18 cellular contexts compared by ENCODE assay signal in the genomic region with DNA sequence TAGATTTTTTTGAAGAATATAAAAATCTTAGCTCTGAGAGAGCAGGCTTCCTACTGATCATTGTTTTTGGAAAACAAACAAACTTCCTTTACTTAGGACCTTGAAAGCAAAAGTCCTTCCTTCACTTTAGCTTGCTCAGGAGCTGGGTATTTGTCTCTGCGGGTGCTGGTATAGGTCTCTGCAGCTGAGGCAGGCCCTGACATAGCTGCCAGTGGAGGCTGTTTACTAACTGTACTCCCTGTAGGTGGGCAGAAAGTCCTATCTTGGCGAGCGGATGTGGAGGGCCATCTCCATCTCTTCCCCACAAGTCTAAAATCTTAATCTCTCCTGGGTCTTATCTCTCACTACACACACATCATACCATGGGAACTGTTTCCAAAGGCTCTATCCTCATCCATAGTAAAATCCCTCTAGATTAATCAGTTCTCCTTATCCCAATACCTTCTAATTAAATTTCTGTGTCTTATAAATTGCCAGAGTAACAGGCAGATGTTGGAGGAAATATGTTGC. TPM values are rescaled to one million over a fixed set of nuclear protein-coding genes. Genes with fewer than 3 reads are reported as not detected.
DNase-seq lines count a peak whose midpoint lies in the region; ATAC-seq and FAIRE-seq lines count a peak whose summit lies in the region.
"Had no signal": no experiment of that assay in that cellular context is flagged by ENCODE, and none has a peak within 500 bp of the region (broad histone marks: within the 10 kb centered on the region; RNA-seq: fewer than 3 reads in every experiment).

No MANE protein-coding gene starts in this region.

- no peaks in the 10 kb centered on the region for H3K9me3 Mint-ChIP-seq in activated CD4-positive, alpha-beta T cell treated with anti-CD3 and anti-CD28 coated beads for 36 hours (ENCODE audit: low read depth)
- no peaks in the 10 kb centered on the region for H3K9me3 Mint-ChIP-seq in activated T-cell treated with anti-CD3 and anti-CD28 coated beads, Interleukin-2, amount 50 U/mL, for 72 hours
- H3K9me3 Mint-ChIP-seq in naive thymus-derived CD4-positive, alpha-beta T cell: no peaks in the 10 kb centered on the region
- H3K9me3 Mint-ChIP-seq: WTC11 had no signal

- DNase-seq in activated CD4-positive, alpha-beta T cell treated with anti-CD3 and anti-CD28 coated beads for 36 hours: peak; percentile 24
- DNase-seq in activated CD4-positive, alpha-beta T cell treated with anti-CD3 and anti-CD28 coated beads, Interleukin-2, amount 50 U/mL, for 4 hours: no peak
- peak; percentile 8 to 13 for DNase-seq in activated T-cell treated with anti-CD3 and anti-CD28 coated beads, Interleukin-2, amount 50 U/mL, for 72 hours
- no peak for DNase-seq in naive thymus-derived CD4-positive, alpha-beta T cell
- DNase-seq in HPDE6-E6E7 (ENCODE audit: extremely low spot score) (no peak), small intestine (no peak)
- DNase-seq: aorta, C1 segment of cervical spinal cord, DMS79, NCI-H1105 treated with DMSO at 0.1 percent for 48 hours, NCI-H2171 treated with DMSO at 0.1 percent for 48 hours, ovary, SW 1271, transverse colon had no signal

- H3K27me3 ChIP-seq in naive thymus-derived CD4-positive, alpha-beta T cell (ENCODE audit: control insufficient read depth in 2 of 2, insufficient read depth in 2 of 2, low read length in 2 of 2): no peaks in the 10 kb centered on the region
- no peaks in the 10 kb centered on the region for H3K27me3 ChIP-seq in small intestine (ENCODE audit: control insufficient read depth in 2 of 2, insufficient read depth in 2 of 2, low read length in 2 of 2)
- H3K27me3 ChIP-seq: ovary, transverse colon had no signal

- 86 to 93% (median 89%) methylated on average over 3 of the region's 3 CpGs for WGBS in small intestine, 3 donors

- POLR2A ChIA-PET in activated CD4-positive, alpha-beta T cell treated with anti-CD3 and anti-CD28 coated beads for 36 hours (lab: Charles Lee): interaction anchor here (0.6 to 1.4 kb wide), 6 partner anchors 10 to 155 kb away, joined by 3 to 9 read pairs (median 4); partner anchors contain the start of gene TRAPPC6B
- POLR2A ChIA-PET in naive thymus-derived CD4-positive, alpha-beta T cell (lab: Charles Lee): interaction anchor here (0.7 to 1.4 kb wide), 7 partner anchors 9 to 202 kb away, joined by 3 to 9 read pairs (median 4); partner anchors contain the start of gene FBXO33

- no peaks in the 10 kb centered on the region for H3K36me3 ChIP-seq in naive thymus-derived CD4-positive, alpha-beta T cell (ENCODE audit: control insufficient read depth in 2 of 3, insufficient read depth in 3 of 3, low read length in 3 of 3)
- no peaks in the 10 kb centered on the region for H3K36me3 ChIP-seq in small intestine (ENCODE audit: control insufficient read depth in 2 of 2, insufficient read depth in 2 of 2, low read length in 2 of 2)
- H3K36me3 ChIP-seq: ovary, transverse colon had no signal

- peak; percentile 19 for ATAC-seq in activated CD4-positive, alpha-beta T cell treated with anti-CD3 and anti-CD28 coated beads for 36 hours
- ATAC-seq in GM19324 (IDR thresholded peaks at IDR 0.05; ENCODE audit: low FRiP score, unreplicated experiment): peak; percentile 8
- ATAC-seq in activated T-cell treated with anti-CD3 and anti-CD28 coated beads, Interleukin-2, amount 50 U/mL, for 72 hours (replicated peaks in 1 of 2): peak; percentile 25 to 36
- ATAC-seq in naive thymus-derived CD4-positive, alpha-beta T cell: peak; percentile 24
- ATAC-seq in GM18498 (IDR thresholded peaks at IDR 0.05; ENCODE audit: unreplicated experiment): no peak
- ATAC-seq: WTC11 had no signal

- no peak overlapping the region for H3K4me3 ChIP-seq in naive thymus-derived CD4-positive, alpha-beta T cell (ENCODE audit: low read length)
- no peak overlapping the region for H3K4me3 ChIP-seq in small intestine (ENCODE audit: low read depth in 1 of 2, low read length in 2 of 2)
- H3K4me3 ChIP-seq: mucosa of descending colon, ovary, transverse colon had no signal

- no peak overlapping the region for H3K4me3 Mint-ChIP-seq in activated CD4-positive, alpha-beta T cell treated with anti-CD3 and anti-CD28 coated beads for 36 hours
- peak overlapping the region; percentile 54 to 69 for H3K4me3 Mint-ChIP-seq in activated T-cell treated with anti-CD3 and anti-CD28 coated beads, Interleukin-2, amount 50 U/mL, for 72 hours
- H3K4me3 Mint-ChIP-seq in naive thymus-derived CD4-positive, alpha-beta T cell: peak overlapping the region in 1 of 10 donors; percentile 18
- H3K4me3 Mint-ChIP-seq: WTC11 had no signal

- H3K9me3 ChIP-seq in naive thymus-derived CD4-positive, alpha-beta T cell (ENCODE audit: control insufficient read depth in 2 of 3, low read length in 3 of 3): no peaks in the 10 kb centered on the region
- H3K9me3 ChIP-seq in small intestine (ENCODE audit: control insufficient read depth, low read depth): no peaks in the 10 kb centered on the region
- H3K9me3 ChIP-seq: mucosa of descending colon, ovary, transverse colon had no signal

- no peak for FAIRE-seq in small intestine (lab: Jason Lieb, UNC)

- H3K4me1 Mint-ChIP-seq in activated CD4-positive, alpha-beta T cell treated with anti-CD3 and anti-CD28 coated beads for 36 hours: peaks cover 47% of the 10 kb centered on the region
- H3K4me1 Mint-ChIP-seq in activated T-cell treated with anti-CD3 and anti-CD28 coated beads, Interleukin-2, amount 50 U/mL, for 72 hours (ENCODE audit: low read depth): peaks cover 50% of the 10 kb centered on the region
- peaks cover 20 to 53% (median 36%) of the 10 kb centered on the region in 7 donors for H3K4me1 Mint-ChIP-seq in naive thymus-derived CD4-positive, alpha-beta T cell

- intact Hi-C loops in activated CD4-positive, alpha-beta T cell treated with anti-CD3 and anti-CD28 coated beads for 36 hours (cut with DNase I, micrococcal nuclease): loop anchor here (1.0 to 2.0 kb wide), 7 partner anchors 38 to 203 kb away; partner anchors contain the start of genes FBXO33 (in 2 of the 2), PNN (in 2 of the 2), GEMIN2 (in 1 of the 2) and SEC23A (in 1 of the 2)
- intact Hi-C loops in naive thymus-derived CD4-positive, alpha-beta T cell (cut with micrococcal nuclease): loop anchor here (1.0 to 2.0 kb wide), 7 partner anchors 21 to 203 kb away; partner anchors contain the start of genes FBXO33 (in 2 of the 2), PNN (in 2 of the 2), GEMIN2 (in 1 of the 2) and TRAPPC6B (in 1 of the 2)

- H3K36me3 Mint-ChIP-seq in activated CD4-positive, alpha-beta T cell treated with anti-CD3 and anti-CD28 coated beads for 36 hours (ENCODE audit: low read depth): no peaks in the 10 kb centered on the region
- no peaks in the 10 kb centered on the region for H3K36me3 Mint-ChIP-seq in activated T-cell treated with anti-CD3 and anti-CD28 coated beads, Interleukin-2, amount 50 U/mL, for 72 hours (ENCODE audit: insufficient read depth in 2 of 2)
- peaks cover 0 to 8% (median 0%) of the 10 kb centered on the region in 5 donors for H3K36me3 Mint-ChIP-seq in naive thymus-derived CD4-positive, alpha-beta T cell
- H3K36me3 Mint-ChIP-seq: WTC11 had no signal

- CTCF ChIA-PET in activated CD4-positive, alpha-beta T cell treated with anti-CD3 and anti-CD28 coated beads for 36 hours (lab: Charles Lee): interaction anchor here (0.7 to 1.2 kb wide), 3 partner anchors 37 to 205 kb away, joined by 3 to 6 read pairs (median 4); no protein-coding TSS in a partner anchor
- CTCF ChIA-PET in naive thymus-derived CD4-positive, alpha-beta T cell (lab: Charles Lee): no interaction called here

- H3K27ac Mint-ChIP-seq in activated CD4-positive, alpha-beta T cell treated with anti-CD3 and anti-CD28 coated beads for 36 hours: peak overlapping the region; percentile 94
- peak overlapping the region; percentile 99 for H3K27ac Mint-ChIP-seq in activated T-cell treated with anti-CD3 and anti-CD28 coated beads, Interleukin-2, amount 50 U/mL, for 72 hours
- H3K27ac Mint-ChIP-seq in naive thymus-derived CD4-positive, alpha-beta T cell: peak overlapping the region in 6 of 9 donors; percentile 1 to 95 (median 76)

- no peaks in the 10 kb centered on the region for H3K27me3 Mint-ChIP-seq in activated CD4-positive, alpha-beta T cell treated with anti-CD3 and anti-CD28 coated beads for 36 hours
- H3K27me3 Mint-ChIP-seq in activated T-cell treated with anti-CD3 and anti-CD28 coated beads, Interleukin-2, amount 50 U/mL, for 72 hours (ENCODE audit: low read depth): no peaks in the 10 kb centered on the region
- H3K27me3 Mint-ChIP-seq in naive thymus-derived CD4-positive, alpha-beta T cell: no peaks in the 10 kb centered on the region

- peaks cover 19 to 40% of the 10 kb centered on the region in 2 donors for H3K4me1 ChIP-seq in naive thymus-derived CD4-positive, alpha-beta T cell (ENCODE audit: control insufficient read depth in 2 of 2, insufficient read depth in 2 of 2, low read length in 2 of 2)
- peaks cover 0 to 3% of the 10 kb centered on the region in 2 donors for H3K4me1 ChIP-seq in small intestine (ENCODE audit: control insufficient read depth in 2 of 2, insufficient read depth in 1 of 2, low read depth in 1 of 2, low read length in 1 of 2)

- H3K27ac ChIP-seq in naive thymus-derived CD4-positive, alpha-beta T cell (ENCODE audit: low read depth, low read length): no peak overlapping the region
- H3K27ac ChIP-seq in small intestine (ENCODE audit: low read depth in 1 of 2, low read length in 1 of 2): peak overlapping the region in 1 of 2 donors; percentile 29
- H3K27ac ChIP-seq: ovary, transverse colon had no signal

RNA-seq across cellular contexts. Expression of gene MIA2, which starts 4.1 kb away (rescaled TPM):
- 10 to 100 TPM; 18.2 to 22.2 TPM for total RNA-seq in activated CD4-positive, alpha-beta T cell treated with anti-CD3 and anti-CD28 coated beads for 36 hours
- 10 to 100 TPM; 54.5 to 56.7 TPM for total RNA-seq in activated T-cell treated with anti-CD3 and anti-CD28 coated beads, Interleukin-2, amount 50 U/mL, for 72 hours
- 10 to 100 TPM; 18.4 to 29.1 (median 26.1) TPM for total RNA-seq in naive thymus-derived CD4-positive, alpha-beta T cell
- 10 to 100 TPM; 20.5 to 30.6 TPM for polyA plus RNA-seq in naive thymus-derived CD4-positive, alpha-beta T cell
- polyA plus RNA-seq in small intestine: 100 to 1,000 TPM in 2 of 3 donors, 10 to 100 TPM in 1; 55.3 to 264 (median 161) TPM

RNA-seq across cellular contexts. Expression of gene PNN, which starts 54.6 kb away (rescaled TPM):
- 10 to 100 TPM; 87.8 to 98.3 TPM for total RNA-seq in activated CD4-positive, alpha-beta T cell treated with anti-CD3 and anti-CD28 coated beads for 36 hours
- total RNA-seq in activated T-cell treated with anti-CD3 and anti-CD28 coated beads, Interleukin-2, amount 50 U/mL, for 72 hours: 100 to 1,000 TPM; 102 to 130 TPM
- 100 to 1,000 TPM in 3 of 5 experiments, 10 to 100 TPM in 2; 80.1 to 120 (median 102) TPM for total RNA-seq in naive thymus-derived CD4-positive, alpha-beta T cell
- polyA plus RNA-seq in naive thymus-derived CD4-positive, alpha-beta T cell: 10 to 100 TPM; 25.2 to 31.7 TPM
- polyA plus RNA-seq in small intestine: 10 to 100 TPM; 21.1 to 33.1 (median 25.3) TPM

RNA-seq across cellular contexts. Expression of gene TRAPPC6B, which starts 59.5 kb away (rescaled TPM):
- total RNA-seq in activated CD4-positive, alpha-beta T cell treated with anti-CD3 and anti-CD28 coated beads for 36 hours: 10 to 100 TPM; 18.0 to 21.5 TPM
- 10 to 100 TPM; 40.8 to 42.4 TPM for total RNA-seq in activated T-cell treated with anti-CD3 and anti-CD28 coated beads, Interleukin-2, amount 50 U/mL, for 72 hours
- 10 to 100 TPM; 15.3 to 33.5 (median 26.4) TPM for total RNA-seq in naive thymus-derived CD4-positive, alpha-beta T cell
- 10 to 100 TPM in 1 of 2 donors, 1 to 10 TPM in 1; 10.0 to 11.0 TPM for polyA plus RNA-seq in naive thymus-derived CD4-positive, alpha-beta T cell
- 10 to 100 TPM; 10.8 to 12.3 (median 12.0) TPM for polyA plus RNA-seq in small intestine

Comparison
In these comparisons a context has a peak if more than half of its experiments do, and no peak if none do; other contexts are left out.
1. DNase-seq: peak in activated CD4-positive, alpha-beta T cell treated with anti-CD3 and anti-CD28 coated beads for 36 hours (single experiment) and activated T-cell treated with anti-CD3 and anti-CD28 coated beads, Interleukin-2, amount 50 U/mL, for 72 hours (2 of 2); none in activated CD4-positive, alpha-beta T cell treated with anti-CD3 and anti-CD28 coated beads, Interleukin-2, amount 50 U/mL, for 4 hours (0 of 2), naive thymus-derived CD4-positive, alpha-beta T cell (0 of 9), HPDE6-E6E7 (single experiment) and small intestine (single experiment).
2. Peak in every context shown above with its lines, with median percentiles within 50 percentile points of each other: H3K27ac Mint-ChIP-seq.